Comparison of ENCODE assay signal across 8 cellular contexts in the genomic region with DNA sequence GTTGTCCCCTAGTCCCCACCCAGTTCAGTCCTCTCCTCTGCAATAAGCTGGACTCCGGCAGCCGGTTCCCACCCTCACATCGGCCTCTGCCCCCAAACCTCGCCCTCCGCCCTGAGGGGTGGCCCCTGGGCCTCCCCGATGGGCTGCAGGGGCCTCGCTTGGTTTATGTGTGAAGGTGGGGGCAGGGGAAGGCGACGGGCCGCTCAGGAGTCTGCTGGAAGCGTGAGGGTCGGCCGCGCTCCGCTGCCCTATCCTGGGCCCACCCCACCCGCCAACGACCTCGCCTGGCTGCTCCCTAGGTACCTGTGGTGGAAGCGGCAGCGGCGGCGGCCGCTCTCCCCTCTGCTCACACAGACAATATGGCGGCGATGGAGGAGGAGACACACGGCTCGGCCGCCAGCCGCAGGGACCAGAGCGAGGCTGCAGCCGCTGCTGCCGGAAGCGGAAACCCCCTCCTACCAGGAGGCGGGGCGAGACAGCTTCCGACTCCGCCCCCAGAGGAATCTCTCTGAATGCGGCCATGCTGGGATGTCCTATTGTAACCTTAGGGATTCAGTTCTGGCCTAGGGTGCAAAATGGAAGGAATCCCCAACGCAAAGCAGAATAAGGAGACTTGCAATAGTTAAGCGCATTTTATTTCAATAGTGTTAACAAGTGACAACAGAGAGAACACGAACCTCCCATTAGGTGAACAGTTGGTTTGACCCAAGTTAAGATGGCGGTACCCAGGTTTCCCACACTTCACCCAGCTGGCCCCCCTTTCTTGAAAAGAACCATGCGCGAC. TPM values are rescaled to one million over a fixed set of nuclear protein-coding genes. Genes with fewer than 3 reads are reported as not detected.
DNase-seq lines count a peak whose midpoint lies in the region; ATAC-seq and TF ChIP-seq lines count a peak whose summit lies in the region.

TSS of gene CSNK2A1 (minus strand) at position 422 of the 784 bp plus-strand sequence. CDS start 35,239 bp downstream, outside the sequence.

- CTCF ChIA-PET in BJ (lab: Yijun Ruan, JAX), result interaction anchor here (0.8 to 2.2 kb wide), 4 partner anchors 17 to 102 kb away, joined by 3 to 7 read pairs (median 6); no protein-coding TSS in a partner anchor

- H3K27ac ChIP-seq in coronary artery (peak within 1 kb of the TSS; percentile 76 to 92), layer of hippocampus (ENCODE audit: low read depth, low read length) (peak within 1 kb of the TSS; percentile 92)

- peak within 1 kb of the TSS; percentile 88 for H3K4me3 Mint-ChIP-seq in activated CD4-positive, alpha-beta T cell treated with anti-CD3 and anti-CD28 coated beads, Interleukin-2, amount 10 ng/mL, durations not matched to agents 24 days and 14 days

- DNase-seq in BJ (ENCODE audit: low read depth), result peak; percentile 74
- peak; percentile 98 for DNase-seq in NCI-H526 treated with DMSO at 0.1 percent for 48 hours (lab: John Stamatoyannopoulos, UW)
- DNase-seq in activated CD4-positive, alpha-beta T cell treated with anti-CD3 and anti-CD28 coated beads, Interleukin-2, amount 10 ng/mL, durations not matched to agents 24 days and 14 days, result peak; percentile 99
- DNase-seq in coronary artery (ENCODE audit: low spot score), result peak; percentile 96
- peak; percentile 92 to 95 for DNase-seq in stimulated activated CD4-positive, alpha-beta T cell treated with anti-CD3 and anti-CD28 coated beads, Interleukin-1b, Interleukin-23, amount 100 ng/mL, for 4 hours (ENCODE audit: low read depth in 2 of 2)

- peaks cover 39% of the 10 kb centered on the region for H3K36me3 Mint-ChIP-seq in activated CD4-positive, alpha-beta T cell treated with anti-CD3 and anti-CD28 coated beads, Interleukin-2, amount 10 ng/mL, durations not matched to agents 24 days and 14 days (ENCODE audit: low read depth)

- peaks cover 38% of the 10 kb centered on the region for H3K4me1 Mint-ChIP-seq in activated CD4-positive, alpha-beta T cell treated with anti-CD3 and anti-CD28 coated beads, Interleukin-2, amount 10 ng/mL, durations not matched to agents 24 days and 14 days

- peaks cover 9% of the 10 kb centered on the region for H3K27me3 Mint-ChIP-seq in activated CD4-positive, alpha-beta T cell treated with anti-CD3 and anti-CD28 coated beads, Interleukin-2, amount 10 ng/mL, durations not matched to agents 24 days and 14 days

- H3K4me3 ChIP-seq in BJ (ENCODE audit: low read depth, low read length) (peak within 1 kb of the TSS; percentile 89), coronary artery (peak within 1 kb of the TSS; percentile 92)

- H3K27me3 ChIP-seq in BJ (ENCODE audit: control insufficient read depth, insufficient read depth, low read length), result no peaks in the 10 kb centered on the region
- no peaks in the 10 kb centered on the region for H3K27me3 ChIP-seq in layer of hippocampus (ENCODE audit: control insufficient read depth, insufficient read depth, low read length)

- POLR2A ChIA-PET in BJ (lab: Charles Lee), result no interaction called here

- intact Hi-C loops in activated CD4-positive, alpha-beta T cell treated with anti-CD3 and anti-CD28 coated beads, Interleukin-2, amount 10 ng/mL, durations not matched to agents 24 days and 14 days (cut with micrococcal nuclease), result loop anchor here (1.0 to 10.0 kb wide), 6 partner anchors 110 to 1559 kb away; partner anchors contain the start of genes NSFL1C, PSMF1, RBCK1 and SRXN1

- H3K36me3 ChIP-seq in BJ (ENCODE audit: control insufficient read depth, insufficient read depth, low read length), result no peaks in the 10 kb centered on the region

- H3K27ac Mint-ChIP-seq in activated CD4-positive, alpha-beta T cell treated with anti-CD3 and anti-CD28 coated beads, Interleukin-2, amount 10 ng/mL, durations not matched to agents 24 days and 14 days, result peak within 1 kb of the TSS; percentile 97

- H3K9me3 Mint-ChIP-seq in activated CD4-positive, alpha-beta T cell treated with anti-CD3 and anti-CD28 coated beads, Interleukin-2, amount 10 ng/mL, durations not matched to agents 24 days and 14 days, result peaks cover 15% of the 10 kb centered on the region

- ATAC-seq in GM19324 (IDR thresholded peaks at IDR 0.05; ENCODE audit: low FRiP score, unreplicated experiment), result peak; percentile 96
- ATAC-seq in HG03469 (IDR thresholded peaks at IDR 0.05; ENCODE audit: unreplicated experiment), result peak; percentile 87

- no peak for TF ChIP-seq CTCF in BJ (IDR thresholded peaks at IDR 0.05; ENCODE audit: insufficient read depth, low read depth, low read length)
- no peak for TF ChIP-seq CTCF in coronary artery (IDR thresholded peaks at IDR 0.05)

RNA-seq across cellular contexts. Expression of gene CSNK2A1, which starts in this region (rescaled TPM):
- 71.5 and 95.3 TPM in 2 replicates for polyA plus RNA-seq in BJ (2011; rRNA removed)
- 95.8 and 121 TPM in 2 replicates for polyA minus RNA-seq in BJ (2011; rRNA and poly(A)+ RNA removed)
- 179 TPM in 2 replicates for total RNA-seq in activated CD4-positive, alpha-beta T cell treated with anti-CD3 and anti-CD28 coated beads, Interleukin-2, amount 10 ng/mL, durations not matched to agents 24 days and 14 days

Comparison
In these comparisons a context has a peak if more than half of its experiments do, and no peak if none do; other contexts are left out.
1. Peak in every context shown above with its lines: DNase-seq, ATAC-seq, H3K4me3 ChIP-seq and H3K27ac ChIP-seq.